8 cellular contexts compared by ENCODE assay signal in the genomic region with DNA sequence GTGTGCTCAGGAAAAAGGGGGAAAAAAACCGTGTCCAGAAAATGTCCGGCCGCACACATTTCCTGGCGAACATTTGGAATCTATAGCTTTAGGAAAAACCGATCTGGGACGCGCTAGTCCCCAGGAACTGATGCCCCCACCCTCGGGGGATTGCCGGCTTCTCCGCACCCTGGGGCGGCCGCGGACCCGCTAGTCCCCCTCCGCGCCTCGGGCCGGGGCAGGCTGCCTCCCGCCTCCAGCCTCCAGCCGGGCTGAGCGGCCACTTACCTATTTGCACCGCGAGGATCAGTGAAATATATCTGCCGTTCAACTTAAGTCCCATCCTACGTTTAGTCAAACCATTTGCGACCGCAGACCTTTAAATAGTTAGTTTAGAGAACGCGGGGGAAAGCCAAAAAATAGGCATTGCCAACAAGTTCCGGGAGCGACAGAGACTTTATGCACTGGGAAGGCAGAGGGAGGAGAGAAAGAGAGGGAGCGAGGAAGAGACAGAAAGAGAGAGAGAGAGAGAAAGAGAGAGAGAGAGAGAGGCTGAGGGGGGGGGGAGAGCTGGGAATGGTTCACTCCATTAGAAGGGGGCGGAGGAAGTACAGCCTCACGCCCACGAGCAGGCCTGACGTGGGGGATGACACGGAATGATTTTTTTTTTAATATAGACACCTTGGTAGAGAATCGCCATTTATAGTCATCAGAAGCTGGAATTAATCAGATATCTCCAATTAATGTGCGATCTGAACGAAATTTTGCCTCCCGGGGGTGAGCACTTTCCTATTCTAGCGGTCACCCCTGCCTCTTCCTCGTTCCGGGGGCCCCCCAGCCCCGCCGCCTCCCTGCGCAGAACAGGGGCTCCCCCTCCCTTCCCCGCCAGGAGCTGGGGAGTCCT. TPM values are rescaled to one million over a fixed set of nuclear protein-coding genes. Genes with fewer than 3 reads are reported as not detected.
DNase-seq lines count a peak whose midpoint lies in the region; ATAC-seq and TF ChIP-seq lines count a peak whose summit lies in the region.

A gene with protein sequence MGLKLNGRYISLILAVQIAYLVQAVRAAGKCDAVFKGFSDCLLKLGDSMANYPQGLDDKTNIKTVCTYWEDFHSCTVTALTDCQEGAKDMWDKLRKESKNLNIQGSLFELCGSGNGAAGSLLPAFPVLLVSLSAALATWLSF (minus strand): TSS at position 498 of the 883 bp plus-strand sequence. CDS start 176 bp downstream, at position 322.

- H3K27ac Mint-ChIP-seq in activated T-helper 2 cell treated with anti-CD3 and anti-CD28 coated beads, Interferon-gamma antibody, Interleukin-2, Interleukin-4, amounts not matched to agents 10 μg/mL and 5 μg/mL and 100 μg/mL, durations not matched to agents 14 hours and 24 hours and 36 hours = no peak within 1 kb of the TSS
- peak within 1 kb of the TSS; percentile 23 to 57 for H3K27ac Mint-ChIP-seq in stimulated activated naive CD8-positive, alpha-beta T cell treated with anti-CD3 and anti-CD28 coated beads, Interleukin-15, amount 100 ng/mL, for 72 hours

- H3K27me3 ChIP-seq in MG63 (no peaks in the 10 kb centered on the region), prostate gland (replicated peaks; ENCODE audit: insufficient read depth) (peaks cover 55% of the 10 kb centered on the region)

- WGBS in prostate gland = 5% methylated on average over 48 of the region's 48 CpGs

- H3K36me3 Mint-ChIP-seq in activated T-helper 2 cell treated with anti-CD3 and anti-CD28 coated beads, Interferon-gamma antibody, Interleukin-2, Interleukin-4, amounts not matched to agents 10 μg/mL and 5 μg/mL and 100 μg/mL, durations not matched to agents 14 hours and 24 hours and 36 hours (ENCODE audit: low read depth) = peaks cover 16% of the 10 kb centered on the region

- no peak within 1 kb of the TSS for H3K27ac ChIP-seq in prostate gland

- intact Hi-C loops in activated T-helper 2 cell treated with anti-CD3 and anti-CD28 coated beads, Interferon-gamma antibody, Interleukin-2, Interleukin-4, amounts not matched to agents 10 μg/mL and 5 μg/mL and 100 μg/mL, durations not matched to agents 14 hours and 24 hours and 36 hours (cut with micrococcal nuclease) = loop anchor here (1.0 to 5.0 kb wide), 2 partner anchors 8 to 541 kb away; no protein-coding TSS in a partner anchor
- intact Hi-C loops in prostate gland (cut with DNase I) = no loop called here

- DNase-seq in DMS53 treated with DMSO at 0.1 percent for 48 hours (lab: John Stamatoyannopoulos, UW; ENCODE audit: unreplicated experiment) = peak; percentile 66
- peak; percentile 52 for DNase-seq in MG63
- no peak for DNase-seq in activated T-helper 2 cell treated with anti-CD3 and anti-CD28 coated beads, Interferon-gamma antibody, Interleukin-2, Interleukin-4, amounts not matched to agents 10 μg/mL and 5 μg/mL and 100 μg/mL, durations not matched to agents 14 hours and 24 hours and 36 hours (ENCODE audit: low spot score)
- DNase-seq in stimulated activated naive CD8-positive, alpha-beta T cell treated with anti-CD3 and anti-CD28 coated beads, Interleukin-15, amount 100 ng/mL, for 72 hours = no peak
- no peak for DNase-seq in prostate gland (ENCODE audit: low spot score)
- DNase-seq in globus pallidus (ENCODE audit: low spot score) = no peak

- H3K9me3 Mint-ChIP-seq in activated T-helper 2 cell treated with anti-CD3 and anti-CD28 coated beads, Interferon-gamma antibody, Interleukin-2, Interleukin-4, amounts not matched to agents 10 μg/mL and 5 μg/mL and 100 μg/mL, durations not matched to agents 14 hours and 24 hours and 36 hours = peaks cover 20% of the 10 kb centered on the region
- H3K9me3 Mint-ChIP-seq in stimulated activated naive CD8-positive, alpha-beta T cell treated with anti-CD3 and anti-CD28 coated beads, Interleukin-15, amount 100 ng/mL, for 72 hours = no peaks in the 10 kb centered on the region

- no peak for ATAC-seq in stimulated activated naive CD8-positive, alpha-beta T cell treated with anti-CD3 and anti-CD28 coated beads, Interleukin-15, amount 100 ng/mL, for 72 hours
- no peak for ATAC-seq in GM21528 (IDR thresholded peaks at IDR 0.05; ENCODE audit: low FRiP score, unreplicated experiment)

- no peak for TF ChIP-seq CTCF in prostate gland (IDR thresholded peaks at IDR 0.05)

- peaks cover 73% of the 10 kb centered on the region for H3K27me3 Mint-ChIP-seq in activated T-helper 2 cell treated with anti-CD3 and anti-CD28 coated beads, Interferon-gamma antibody, Interleukin-2, Interleukin-4, amounts not matched to agents 10 μg/mL and 5 μg/mL and 100 μg/mL, durations not matched to agents 14 hours and 24 hours and 36 hours (ENCODE audit: low read depth)
- H3K27me3 Mint-ChIP-seq in stimulated activated naive CD8-positive, alpha-beta T cell treated with anti-CD3 and anti-CD28 coated beads, Interleukin-15, amount 100 ng/mL, for 72 hours = peaks cover 88% of the 10 kb centered on the region

- H3K36me3 ChIP-seq in MG63 (peaks cover 5% of the 10 kb centered on the region; the same call in 1 of the 2 replicates), prostate gland (no peaks in the 10 kb centered on the region)

- peaks cover 4% of the 10 kb centered on the region for H3K4me1 ChIP-seq in prostate gland (replicated peaks)

- H3K4me3 Mint-ChIP-seq in activated T-helper 2 cell treated with anti-CD3 and anti-CD28 coated beads, Interferon-gamma antibody, Interleukin-2, Interleukin-4, amounts not matched to agents 10 μg/mL and 5 μg/mL and 100 μg/mL, durations not matched to agents 14 hours and 24 hours and 36 hours (ENCODE audit: low read depth) = peak within 1 kb of the TSS; percentile 81
- H3K4me3 Mint-ChIP-seq in stimulated activated naive CD8-positive, alpha-beta T cell treated with anti-CD3 and anti-CD28 coated beads, Interleukin-15, amount 100 ng/mL, for 72 hours = peak within 1 kb of the TSS; percentile 93 to 95

- H3K9me3 ChIP-seq in MG63 = no peaks in the 10 kb centered on the region
- no peaks in the 10 kb centered on the region for H3K9me3 ChIP-seq in iPS-18c (ENCODE audit: control insufficient read depth, insufficient read depth, low read length)
- H3K9me3 ChIP-seq in prostate gland = no peaks in the 10 kb centered on the region

- peaks cover 37% of the 10 kb centered on the region for H3K4me1 Mint-ChIP-seq in activated T-helper 2 cell treated with anti-CD3 and anti-CD28 coated beads, Interferon-gamma antibody, Interleukin-2, Interleukin-4, amounts not matched to agents 10 μg/mL and 5 μg/mL and 100 μg/mL, durations not matched to agents 14 hours and 24 hours and 36 hours (ENCODE audit: low read depth)
- H3K4me1 Mint-ChIP-seq in stimulated activated naive CD8-positive, alpha-beta T cell treated with anti-CD3 and anti-CD28 coated beads, Interleukin-15, amount 100 ng/mL, for 72 hours = peaks cover 75% of the 10 kb centered on the region

- H3K4me3 ChIP-seq in MG63 (peak within 1 kb of the TSS; percentile 68), iPS-18c (ENCODE audit: insufficient read depth, low read depth, low read length) (peak within 1 kb of the TSS; percentile 53), prostate gland (peak within 1 kb of the TSS in 1 of 2 donors; percentile 7)

- no peak for TF ChIP-seq POLR2A in prostate gland (IDR thresholded peaks at IDR 0.05)

RNA-seq across cellular contexts. Expression of the gene that starts here (rescaled TPM):
- 36.5 and 44.1 TPM in 2 replicates for total RNA-seq in MG63 (2014; rRNA removed; shearing (Covaris generic); ENCODE audit: low replicate concordance)
- 0.71 and 0.75 TPM in 2 replicates for total RNA-seq in activated T-helper 2 cell treated with anti-CD3 and anti-CD28 coated beads, Interferon-gamma antibody, Interleukin-2, Interleukin-4, amounts not matched to agents 10 μg/mL and 5 μg/mL and 100 μg/mL, durations not matched to agents 14 hours and 24 hours and 36 hours
- 1 to 10 TPM; 1.1 TPM for total RNA-seq in prostate gland

Comparison
In these comparisons a context has a peak if more than half of its experiments do, and no peak if none do; other contexts are left out.
1. RNA of the gene that starts here (total RNA-seq): 36.5 to 44.1 TPM in MG63; 1.1 TPM in prostate gland and 0.71 to 0.75 TPM in activated T-helper 2 cell treated with anti-CD3 and anti-CD28 coated beads, Interferon-gamma antibody, Interleukin-2, Interleukin-4, amounts not matched to agents 10 μg/mL and 5 μg/mL and 100 μg/mL, durations not matched to agents 14 hours and 24 hours and 36 hours; every median in the first group is over 10 times any median in the second.
2. DNase-seq: peak in DMS53 treated with DMSO at 0.1 percent for 48 hours (single experiment) and MG63 (single experiment); none in activated T-helper 2 cell treated with anti-CD3 and anti-CD28 coated beads, Interferon-gamma antibody, Interleukin-2, Interleukin-4, amounts not matched to agents 10 μg/mL and 5 μg/mL and 100 μg/mL, durations not matched to agents 14 hours and 24 hours and 36 hours (single experiment), stimulated activated naive CD8-positive, alpha-beta T cell treated with anti-CD3 and anti-CD28 coated beads, Interleukin-15, amount 100 ng/mL, for 72 hours (0 of 2), prostate gland (single experiment) and globus pallidus (single experiment).